33 cellular contexts compared by ENCODE assay signal in genomic region chr2:86794866-86795265, GRCh38. TPM values are rescaled to one million over a fixed set of nuclear protein-coding genes. Genes with fewer than 3 reads are reported as not detected.
DNase-seq lines count a peak whose midpoint lies in the region; ATAC-seq and TF ChIP-seq lines count a peak whose summit lies in the region.
"Had no signal": no experiment of that assay in that cellular context is flagged by ENCODE, and none has a peak within 500 bp of the region (broad histone marks: within the 10 kb centered on the region; RNA-seq: fewer than 3 reads in every experiment).

No MANE protein-coding gene starts in this region.

- ATAC-seq in natural killer cell: peak; percentile 16 to 49 (median 43)
- no peak for ATAC-seq in activated CD4-positive, CD25-positive, alpha-beta regulatory T cell treated with anti-CD3 and anti-CD28 coated beads, Interleukin-2, amount 50 U/mL, for 24 hours
- ATAC-seq: gastroesophageal sphincter, HepG2, left cardiac atrium, Right ventricle myocardium inferior, SK-N-SH treated with all-trans-retinoic acid at 6 μM for 48 hours had no signal

- H3K27ac Mint-ChIP-seq in T-helper 1 cell treated with Interleukin-12 subunit alpha and Interleukin-12 subunit beta and Interleukin-4 antibody, amounts not matched to agents 30 μg/mL and 1 μg/mL, for 36 hours: no peak overlapping the region
- H3K27ac Mint-ChIP-seq in CD8-positive, alpha-beta memory T cell: peak overlapping the region; percentile 91 to 100 (median 100)
- peak overlapping the region; percentile 29 for H3K27ac Mint-ChIP-seq in activated T-helper 2 cell treated with anti-CD3 and anti-CD28 coated beads, Interferon-gamma antibody, Interleukin-2, Interleukin-4, amounts not matched to agents 10 μg/mL and 5 μg/mL and 100 μg/mL, durations not matched to agents 14 hours and 24 hours and 36 hours
- H3K27ac Mint-ChIP-seq in natural killer cell: peak overlapping the region; percentile 55 to 97
- H3K27ac Mint-ChIP-seq: activated CD4-positive, alpha-beta memory T cell treated with anti-CD3 and anti-CD28 coated beads for 36 hours; progenitor cell of endocrine pancreas had no signal

- intact Hi-C loops in activated T-helper 2 cell treated with anti-CD3 and anti-CD28 coated beads, Interferon-gamma antibody, Interleukin-2, Interleukin-4, amounts not matched to agents 10 μg/mL and 5 μg/mL and 100 μg/mL, durations not matched to agents 14 hours and 24 hours and 36 hours (cut with micrococcal nuclease): no loop called here
- intact Hi-C loops in natural killer cell (cut with micrococcal nuclease): no loop called here

- no peak for TF ChIP-seq CTCF in natural killer cell (IDR thresholded peaks at IDR 0.05)

- no peak for DNase-seq in T-helper 1 cell
- peak in 4 of 5 donors; percentile 24 to 66 (median 65) for DNase-seq in CD8-positive, alpha-beta memory T cell
- no peak for DNase-seq in activated T-helper 2 cell treated with anti-CD3 and anti-CD28 coated beads, Interferon-gamma antibody, Interleukin-2, Interleukin-4, amounts not matched to agents 10 μg/mL and 5 μg/mL and 100 μg/mL, durations not matched to agents 14 hours and 24 hours and 36 hours (ENCODE audit: low spot score)
- DNase-seq in natural killer cell: no peak
- DNase-seq in retina: no peak
- DNase-seq in stimulated activated CD4-positive, alpha-beta T cell treated with anti-CD3 and anti-CD28 coated beads, Interleukin-1b, Interleukin-23, amount 100 ng/mL, for 48 hours: no peak
- DNase-seq: 8988T; activated CD4-positive, alpha-beta memory T cell treated with anti-CD3 and anti-CD28 coated beads for 36 hours; activated T-cell treated with anti-CD3 and anti-CD28 coated beads, Interleukin-2, amount 50 U/mL, for 4 hours; central memory CD4-positive, alpha-beta T cell; dermis blood vessel endothelial cell; left cardiac atrium; NCI-H1092; NCI-H1694 treated with DMSO at 0.1 percent for 48 hours; NCI-H526; NK-92 treated with Interleukin-12 subunit alpha and Interleukin-12 subunit beta, amount 100 ng/mL, for 24 hours; PC-9; sigmoid colon; stomach; T-helper 9 cell; tibial artery; WERI-Rb-1 had no signal

- POLR2A ChIA-PET in CD8-positive, alpha-beta memory T cell (lab: Charles Lee): interaction anchor here (1.0 to 8.5 kb wide), 5 partner anchors 9 to 31 kb away, joined by 3 to 139 read pairs (median 10); no protein-coding TSS in a partner anchor

- H3K4me3 ChIP-seq in CD8-positive, alpha-beta memory T cell (ENCODE audit: low read length): peak overlapping the region; percentile 33
- H3K4me3 ChIP-seq: gastroesophageal sphincter, hepatocyte, PC-9, sigmoid colon, stomach, tibial artery had no signal

- H3K36me3 ChIP-seq in CD8-positive, alpha-beta memory T cell (ENCODE audit: insufficient read depth, low read length): peaks cover 3% of the 10 kb centered on the region
- H3K36me3 ChIP-seq: gastroesophageal sphincter, sigmoid colon, stomach, tibial artery, WERI-Rb-1 had no signal

- peaks cover 49% of the 10 kb centered on the region for H3K4me1 ChIP-seq in CD8-positive, alpha-beta memory T cell (ENCODE audit: insufficient read depth, low read length)

- CTCF ChIA-PET in CD8-positive, alpha-beta memory T cell (lab: Charles Lee): interaction anchor here (0.7 to 8.5 kb wide), 7 partner anchors 9 to 172 kb away, joined by 3 to 124 read pairs (median 3); no protein-coding TSS in a partner anchor

- peaks cover 58% of the 10 kb centered on the region for H3K27me3 Mint-ChIP-seq in T-helper 1 cell treated with Interleukin-12 subunit alpha and Interleukin-12 subunit beta and Interleukin-4 antibody, amounts not matched to agents 30 μg/mL and 1 μg/mL, for 36 hours (ENCODE audit: low read depth)
- H3K27me3 Mint-ChIP-seq in CD8-positive, alpha-beta memory T cell: no peaks in the 10 kb centered on the region
- peaks cover 28% of the 10 kb centered on the region for H3K27me3 Mint-ChIP-seq in activated T-helper 2 cell treated with anti-CD3 and anti-CD28 coated beads, Interferon-gamma antibody, Interleukin-2, Interleukin-4, amounts not matched to agents 10 μg/mL and 5 μg/mL and 100 μg/mL, durations not matched to agents 14 hours and 24 hours and 36 hours (ENCODE audit: low read depth)
- H3K27me3 Mint-ChIP-seq in natural killer cell (ENCODE audit: low read depth in 2 of 2): peaks cover 0 to 7% of the 10 kb centered on the region in 2 donors

- peaks cover 26% of the 10 kb centered on the region for H3K9me3 Mint-ChIP-seq in T-helper 1 cell treated with Interleukin-12 subunit alpha and Interleukin-12 subunit beta and Interleukin-4 antibody, amounts not matched to agents 30 μg/mL and 1 μg/mL, for 36 hours
- peaks cover 23 to 36% (median 32%) of the 10 kb centered on the region in 5 donors for H3K9me3 Mint-ChIP-seq in CD8-positive, alpha-beta memory T cell
- H3K9me3 Mint-ChIP-seq in activated T-helper 2 cell treated with anti-CD3 and anti-CD28 coated beads, Interferon-gamma antibody, Interleukin-2, Interleukin-4, amounts not matched to agents 10 μg/mL and 5 μg/mL and 100 μg/mL, durations not matched to agents 14 hours and 24 hours and 36 hours: peaks cover 26% of the 10 kb centered on the region
- H3K9me3 Mint-ChIP-seq in natural killer cell: peaks cover 12 to 19% of the 10 kb centered on the region in 2 donors

- peaks cover 3% of the 10 kb centered on the region for H3K27me3 ChIP-seq in CD8-positive, alpha-beta memory T cell (ENCODE audit: insufficient read depth, low read length, poor library complexity, severe bottlenecking)

- H3K9me3 ChIP-seq in CD8-positive, alpha-beta memory T cell (ENCODE audit: low read length): peaks cover 13% of the 10 kb centered on the region

- H3K4me3 Mint-ChIP-seq in T-helper 1 cell treated with Interleukin-12 subunit alpha and Interleukin-12 subunit beta and Interleukin-4 antibody, amounts not matched to agents 30 μg/mL and 1 μg/mL, for 36 hours: peak overlapping the region; percentile 41
- H3K4me3 Mint-ChIP-seq in CD8-positive, alpha-beta memory T cell: peak overlapping the region; percentile 80 to 96 (median 82)
- H3K4me3 Mint-ChIP-seq in activated T-helper 2 cell treated with anti-CD3 and anti-CD28 coated beads, Interferon-gamma antibody, Interleukin-2, Interleukin-4, amounts not matched to agents 10 μg/mL and 5 μg/mL and 100 μg/mL, durations not matched to agents 14 hours and 24 hours and 36 hours (ENCODE audit: low read depth): no peak overlapping the region
- peak overlapping the region; percentile 70 for H3K4me3 Mint-ChIP-seq in natural killer cell
- H3K4me3 Mint-ChIP-seq: activated CD4-positive, alpha-beta memory T cell treated with anti-CD3 and anti-CD28 coated beads for 36 hours; activated T-cell treated with anti-CD3 and anti-CD28 coated beads, Interleukin-2, amount 50 U/mL, for 4 hours had no signal

- no peak overlapping the region for H3K27ac ChIP-seq in CD8-positive, alpha-beta memory T cell (ENCODE audit: low read depth, low read length)
- H3K27ac ChIP-seq: gastroesophageal sphincter, hepatocyte, PC-9, sigmoid colon, tibial artery, WERI-Rb-1 had no signal

- peaks cover 39% of the 10 kb centered on the region for H3K4me1 Mint-ChIP-seq in T-helper 1 cell treated with Interleukin-12 subunit alpha and Interleukin-12 subunit beta and Interleukin-4 antibody, amounts not matched to agents 30 μg/mL and 1 μg/mL, for 36 hours (ENCODE audit: low read depth)
- H3K4me1 Mint-ChIP-seq in CD8-positive, alpha-beta memory T cell: peaks cover 53 to 64% (median 55%) of the 10 kb centered on the region in 3 donors
- peaks cover 40% of the 10 kb centered on the region for H3K4me1 Mint-ChIP-seq in activated T-helper 2 cell treated with anti-CD3 and anti-CD28 coated beads, Interferon-gamma antibody, Interleukin-2, Interleukin-4, amounts not matched to agents 10 μg/mL and 5 μg/mL and 100 μg/mL, durations not matched to agents 14 hours and 24 hours and 36 hours (ENCODE audit: low read depth)
- H3K4me1 Mint-ChIP-seq in natural killer cell: peaks cover 51 to 53% of the 10 kb centered on the region in 2 donors

- H3K36me3 Mint-ChIP-seq in T-helper 1 cell treated with Interleukin-12 subunit alpha and Interleukin-12 subunit beta and Interleukin-4 antibody, amounts not matched to agents 30 μg/mL and 1 μg/mL, for 36 hours (ENCODE audit: low read depth): peaks cover 21% of the 10 kb centered on the region
- peaks cover 23 to 53% (median 32%) of the 10 kb centered on the region in 3 donors for H3K36me3 Mint-ChIP-seq in CD8-positive, alpha-beta memory T cell
- peaks cover 25% of the 10 kb centered on the region for H3K36me3 Mint-ChIP-seq in activated T-helper 2 cell treated with anti-CD3 and anti-CD28 coated beads, Interferon-gamma antibody, Interleukin-2, Interleukin-4, amounts not matched to agents 10 μg/mL and 5 μg/mL and 100 μg/mL, durations not matched to agents 14 hours and 24 hours and 36 hours (ENCODE audit: low read depth)
- H3K36me3 Mint-ChIP-seq in natural killer cell: peaks cover 27% of the 10 kb centered on the region

RNA-seq across cellular contexts. Expression of gene CD8A, which starts 4.2 kb away (rescaled TPM):
- total RNA-seq in CD8-positive, alpha-beta memory T cell: 100 to 1,000 TPM; 359 to 363 TPM
- 924 TPM for polyA plus RNA-seq in CD8-positive, alpha-beta memory T cell
- 1.8 and 2.8 TPM in 2 replicates for total RNA-seq in activated T-helper 2 cell treated with anti-CD3 and anti-CD28 coated beads, Interferon-gamma antibody, Interleukin-2, Interleukin-4, amounts not matched to agents 10 μg/mL and 5 μg/mL and 100 μg/mL, durations not matched to agents 14 hours and 24 hours and 36 hours
- 100 to 1,000 TPM in 2 of 3 donors, 10 to 100 TPM in 1; 85.3 to 208 (median 162) TPM for total RNA-seq in natural killer cell
- total RNA-seq: dermis blood vessel endothelial cell, fibroblast of lung, HepG2, LHCN-M2, lung microvascular endothelial cell had no signal
- polyA plus RNA-seq: fibroblast of lung, hepatocyte had no signal

Comparison
In these comparisons a context has a peak if more than half of its experiments do, and no peak if none do; other contexts are left out.
1. DNase-seq: peak in CD8-positive, alpha-beta memory T cell (4 of 5); none in T-helper 1 cell (0 of 5), activated T-helper 2 cell treated with anti-CD3 and anti-CD28 coated beads, Interferon-gamma antibody, Interleukin-2, Interleukin-4, amounts not matched to agents 10 μg/mL and 5 μg/mL and 100 μg/mL, durations not matched to agents 14 hours and 24 hours and 36 hours (single experiment), natural killer cell (single experiment), retina (single experiment) and stimulated activated CD4-positive, alpha-beta T cell treated with anti-CD3 and anti-CD28 coated beads, Interleukin-1b, Interleukin-23, amount 100 ng/mL, for 48 hours (single experiment).
2. ATAC-seq: peak in natural killer cell (3 of 3); none in activated CD4-positive, CD25-positive, alpha-beta regulatory T cell treated with anti-CD3 and anti-CD28 coated beads, Interleukin-2, amount 50 U/mL, for 24 hours (0 of 2).
3. RNA of gene CD8A, which starts 4.2 kb away (total RNA-seq): 359 to 363 TPM in CD8-positive, alpha-beta memory T cell and 85.3 to 208 TPM in natural killer cell; 1.8 to 2.8 TPM in activated T-helper 2 cell treated with anti-CD3 and anti-CD28 coated beads, Interferon-gamma antibody, Interleukin-2, Interleukin-4, amounts not matched to agents 10 μg/mL and 5 μg/mL and 100 μg/mL, durations not matched to agents 14 hours and 24 hours and 36 hours; every median in the first group is over 10 times any median in the second.